In genomic region chr1:92473781-92474495, GRCh38 we compare ENCODE assay signal across 1 cellular context.
TF ChIP-seq lines count a peak whose summit lies in the region.

No MANE protein-coding gene starts in this region.

TF ChIP-seq in SK-N-SH, 30 proteins besides CTCF, POLR2A, EP300 and RAD21 (continued from another document):
- TF ChIP-seq, protein P1, sequence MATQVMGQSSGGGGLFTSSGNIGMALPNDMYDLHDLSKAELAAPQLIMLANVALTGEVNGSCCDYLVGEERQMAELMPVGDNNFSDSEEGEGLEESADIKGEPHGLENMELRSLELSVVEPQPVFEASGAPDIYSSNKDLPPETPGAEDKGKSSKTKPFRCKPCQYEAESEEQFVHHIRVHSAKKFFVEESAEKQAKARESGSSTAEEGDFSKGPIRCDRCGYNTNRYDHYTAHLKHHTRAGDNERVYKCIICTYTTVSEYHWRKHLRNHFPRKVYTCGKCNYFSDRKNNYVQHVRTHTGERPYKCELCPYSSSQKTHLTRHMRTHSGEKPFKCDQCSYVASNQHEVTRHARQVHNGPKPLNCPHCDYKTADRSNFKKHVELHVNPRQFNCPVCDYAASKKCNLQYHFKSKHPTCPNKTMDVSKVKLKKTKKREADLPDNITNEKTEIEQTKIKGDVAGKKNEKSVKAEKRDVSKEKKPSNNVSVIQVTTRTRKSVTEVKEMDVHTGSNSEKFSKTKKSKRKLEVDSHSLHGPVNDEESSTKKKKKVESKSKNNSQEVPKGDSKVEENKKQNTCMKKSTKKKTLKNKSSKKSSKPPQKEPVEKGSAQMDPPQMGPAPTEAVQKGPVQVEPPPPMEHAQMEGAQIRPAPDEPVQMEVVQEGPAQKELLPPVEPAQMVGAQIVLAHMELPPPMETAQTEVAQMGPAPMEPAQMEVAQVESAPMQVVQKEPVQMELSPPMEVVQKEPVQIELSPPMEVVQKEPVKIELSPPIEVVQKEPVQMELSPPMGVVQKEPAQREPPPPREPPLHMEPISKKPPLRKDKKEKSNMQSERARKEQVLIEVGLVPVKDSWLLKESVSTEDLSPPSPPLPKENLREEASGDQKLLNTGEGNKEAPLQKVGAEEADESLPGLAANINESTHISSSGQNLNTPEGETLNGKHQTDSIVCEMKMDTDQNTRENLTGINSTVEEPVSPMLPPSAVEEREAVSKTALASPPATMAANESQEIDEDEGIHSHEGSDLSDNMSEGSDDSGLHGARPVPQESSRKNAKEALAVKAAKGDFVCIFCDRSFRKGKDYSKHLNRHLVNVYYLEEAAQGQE (IDR thresholded peaks at IDR 0.05; ENCODE audit: low read depth, low read length): no peak
- TF ChIP-seq RCOR1 (IDR thresholded peaks at IDR 0.05; ENCODE audit: low read length) (no peak), SIN3A (IDR thresholded peaks at IDR 0.05; ENCODE audit: borderline replicate concordance, low read depth, low read length) (no peak), TEAD4 (IDR thresholded peaks at IDR 0.05; ENCODE audit: borderline replicate concordance, insufficient read depth) (no peak), EZH2phosphoT487 (IDR thresholded peaks at IDR 0.05; ENCODE audit: borderline replicate concordance, low read depth) (no peak), USF1 (IDR thresholded peaks at IDR 0.05; ENCODE audit: borderline replicate concordance, low read depth) (no peak), RXRA (IDR thresholded peaks at IDR 0.05; ENCODE audit: borderline replicate concordance, low read depth) (no peak)
